In the genomic region with DNA sequence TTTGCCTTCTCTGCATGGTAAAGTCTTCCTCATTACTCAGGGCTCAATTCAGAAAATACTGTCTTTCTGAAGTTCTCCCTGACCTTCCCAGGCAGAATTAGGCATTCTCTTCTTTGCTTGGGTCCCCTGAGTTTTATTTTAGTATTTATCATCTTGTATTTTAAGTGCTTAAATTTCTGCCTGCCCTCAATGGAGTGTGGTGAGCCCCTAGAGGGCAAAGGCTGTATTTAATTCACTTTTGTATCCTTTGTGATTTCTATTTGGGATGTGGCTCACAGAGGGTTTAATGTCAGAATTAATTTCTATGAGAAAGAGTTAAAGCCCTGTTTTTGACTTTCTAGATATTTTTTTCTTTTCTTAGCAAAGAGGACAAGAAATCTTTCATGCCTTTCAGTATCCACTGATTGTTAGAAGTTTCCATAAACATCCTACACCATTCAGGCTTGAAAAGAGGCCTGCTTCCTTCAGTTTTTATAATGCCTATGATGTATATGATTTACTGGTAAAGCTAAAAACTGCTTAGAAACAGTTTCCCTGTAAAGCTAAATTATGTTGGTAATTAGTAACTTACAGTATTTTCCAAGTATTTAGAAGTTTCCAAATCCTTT, we compare ENCODE assay signal across 10 cellular contexts. TPM values are rescaled to one million over a fixed set of nuclear protein-coding genes. Genes with fewer than 3 reads are reported as not detected.
DNase-seq lines count a peak whose midpoint lies in the region; ATAC-seq, FAIRE-seq and TF ChIP-seq lines count a peak whose summit lies in the region.
"Had no signal": no experiment of that assay in that cellular context is flagged by ENCODE, and none has a peak within 500 bp of the region (broad histone marks: within the 10 kb centered on the region; RNA-seq: fewer than 3 reads in every experiment).

No MANE protein-coding gene starts in this region.

- no peaks in the 10 kb centered on the region for H3K9me2 ChIP-seq in Karpas-422 (replicated peaks; ENCODE audit: insufficient read depth, low read length)

- H3K9ac ChIP-seq in Karpas-422 (ENCODE audit: low read length) (no peak overlapping the region), neural progenitor cell (no peak overlapping the region)

- H3K4me1 Mint-ChIP-seq in neural progenitor cell = peaks cover 4% of the 10 kb centered on the region

- H3F3A ChIP-seq in neural progenitor cell (ENCODE audit: low read depth) = no peaks in the 10 kb centered on the region

- H3K36me3 ChIP-seq in Karpas-422 (ENCODE audit: insufficient read depth, low read length) (no peaks in the 10 kb centered on the region), bronchial epithelial cell (ENCODE audit: control insufficient read depth, insufficient read depth, low read length) (no peaks in the 10 kb centered on the region), neural progenitor cell (no peaks in the 10 kb centered on the region)

- DNase-seq in EH (ENCODE audit: low read depth) (peak; percentile 46), Karpas-422 (peak; percentile 67), bronchial epithelial cell (ENCODE audit: low read depth) (peak; percentile 15), neural progenitor cell (ENCODE audit: low spot score) (peak; percentile 7), cerebellar nuclear complex (lab: John Stamatoyannopoulos, UW) (no peak), T-helper 9 cell (no peak), occipital lobe (lab: John Stamatoyannopoulos, UW) (no peak)
- DNase-seq: SHP77 treated with DMSO at 0.1 percent for 48 hours had no signal

- no peaks in the 10 kb centered on the region for H3K27me3 Mint-ChIP-seq in neural progenitor cell (ENCODE audit: insufficient read depth, low read depth)

- no peaks in the 10 kb centered on the region for H3K27me3 ChIP-seq in Karpas-422 (ENCODE audit: low read length)
- no peaks in the 10 kb centered on the region for H3K27me3 ChIP-seq in bronchial epithelial cell (ENCODE audit: control insufficient read depth, insufficient read depth, low read length)
- H3K27me3 ChIP-seq in neural progenitor cell = no peaks in the 10 kb centered on the region

- H3K4me3 Mint-ChIP-seq in neural progenitor cell = no peak overlapping the region

- no peak overlapping the region for H3K4me3 ChIP-seq in Karpas-422 (ENCODE audit: low read length)
- no peak overlapping the region for H3K4me3 ChIP-seq in bronchial epithelial cell (ENCODE audit: low read depth, low read length)
- no peak overlapping the region for H3K4me3 ChIP-seq in neural progenitor cell

- no peaks in the 10 kb centered on the region for H3K9me3 Mint-ChIP-seq in neural progenitor cell

- H2AFZ ChIP-seq in Karpas-422 (ENCODE audit: low read length) = no peak overlapping the region
- no peak overlapping the region for H2AFZ ChIP-seq in neural progenitor cell (replicated peaks)

- no peak overlapping the region for H3K27ac ChIP-seq in Karpas-422 (ENCODE audit: low read length)
- no peak overlapping the region for H3K27ac ChIP-seq in neural progenitor cell

- no peaks in the 10 kb centered on the region for H3K9me3 ChIP-seq in Karpas-422 (ENCODE audit: low read length)
- H3K9me3 ChIP-seq in neural progenitor cell (ENCODE audit: low read depth) = no peaks in the 10 kb centered on the region

- TF ChIP-seq CTCF in bronchial epithelial cell (IDR thresholded peaks at IDR 0.05; ENCODE audit: insufficient read depth, low read length, severe bottlenecking) (peak; percentile 28), neural progenitor cell (IDR thresholded peaks at IDR 0.05) (peak; percentile 53)

- H4K20me1 ChIP-seq in Karpas-422 (ENCODE audit: insufficient read depth, low read depth, low read length) = no peaks in the 10 kb centered on the region
- no peaks in the 10 kb centered on the region for H4K20me1 ChIP-seq in neural progenitor cell (ENCODE audit: low read depth)

- no peak for FAIRE-seq in bronchial epithelial cell (lab: Jason Lieb, UNC)
- FAIRE-seq: endometrium had no signal

- no peaks in the 10 kb centered on the region for H3K36me3 Mint-ChIP-seq in neural progenitor cell

- H3K27ac Mint-ChIP-seq in neural progenitor cell = no peak overlapping the region

- H3K4me2 ChIP-seq in Karpas-422 (ENCODE audit: low read depth, low read length, poor library complexity, severe bottlenecking) = no peak overlapping the region
- H3K4me2 ChIP-seq in neural progenitor cell = no peak overlapping the region

- H3K79me2 ChIP-seq in Karpas-422 (ENCODE audit: low read length) (no peaks in the 10 kb centered on the region), neural progenitor cell (ENCODE audit: low read depth) (no peaks in the 10 kb centered on the region)

- H3K4me1 ChIP-seq in Karpas-422 (ENCODE audit: low read length) (peaks cover 9% of the 10 kb centered on the region), neural progenitor cell (no peaks in the 10 kb centered on the region)

- no peak for ATAC-seq in GM21786 (IDR thresholded peaks at IDR 0.05; ENCODE audit: unreplicated experiment)

RNA-seq across cellular contexts. Expression of gene PTPRB, which starts 55.6 kb away (rescaled TPM):
- 0.07 TPM in 1 of 2 replicates, not detected in the other for total RNA-seq in Karpas-422 (2014; rRNA removed; shearing (Covaris generic); ENCODE audit: low replicate concordance)
- total RNA-seq in bronchial epithelial cell (0.38 and 0.53 TPM in 2 replicates), neural progenitor cell (ENCODE audit: low replicate concordance) (0.06 TPM in 1 of 2 replicates, not detected in the other), occipital lobe (8.7 TPM)

Comparison
In these comparisons a context has a peak if more than half of its experiments do, and no peak if none do; other contexts are left out.
1. DNase-seq: peak in EH (single experiment), Karpas-422 (single experiment), bronchial epithelial cell (single experiment) and neural progenitor cell (single experiment); none in cerebellar nuclear complex (0 of 2), T-helper 9 cell (single experiment) and occipital lobe (single experiment).